ENCODE assay signal across 1 cellular context in the genomic region with DNA sequence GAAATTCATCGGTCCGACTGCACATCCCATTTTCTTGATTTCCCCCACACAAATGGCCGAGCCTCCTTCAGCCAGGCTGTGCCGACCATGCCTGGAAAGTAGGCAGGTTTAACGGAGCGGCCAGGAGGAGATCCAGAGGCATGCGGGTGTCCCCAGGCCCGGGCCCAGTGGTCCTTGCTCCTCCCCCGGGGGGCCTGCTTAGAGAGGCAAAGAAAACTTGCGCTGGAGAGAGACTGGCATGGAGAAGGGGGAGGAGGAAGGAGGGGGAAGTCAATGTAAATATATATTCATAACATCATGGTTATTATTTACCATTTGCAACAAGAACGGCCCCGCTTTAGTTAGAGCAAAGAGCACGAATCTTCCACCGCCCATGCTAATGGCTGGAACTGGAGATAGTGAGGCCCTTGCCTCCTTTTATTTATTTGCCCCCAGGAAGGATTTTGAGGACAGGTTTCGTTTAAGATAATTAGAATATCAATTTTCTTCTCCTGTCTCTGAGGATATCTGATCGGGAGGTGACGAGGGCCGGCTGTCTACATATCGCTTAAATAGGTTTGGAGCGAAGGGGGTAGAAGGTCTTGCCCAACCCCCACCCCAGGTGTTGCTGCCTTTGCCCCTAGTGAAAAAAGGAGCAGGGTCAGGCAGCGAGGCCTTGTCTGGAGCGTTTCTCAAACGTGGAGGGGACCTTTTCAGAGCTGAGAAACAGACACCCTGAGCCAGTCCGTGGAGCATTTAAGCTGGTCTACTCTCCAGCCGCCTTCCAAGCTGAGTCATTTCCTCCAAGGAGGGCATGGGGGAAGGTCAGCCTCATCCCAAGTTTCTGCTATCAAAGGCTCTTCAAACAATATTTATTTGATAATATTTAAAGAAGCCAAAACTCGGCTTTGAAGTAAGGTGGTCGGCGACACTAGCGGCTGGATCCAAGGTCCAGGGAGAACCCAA.
TF ChIP-seq lines count a peak whose summit lies in the region.

No MANE protein-coding gene starts in this region.

TF ChIP-seq in SK-N-SH, 30 proteins besides CTCF, POLR2A, EP300 and RAD21:
- TF ChIP-seq JUND (IDR thresholded peaks at IDR 0.05) (peak; percentile 13; the same call in 1 of the 2 replicates), RCOR1 (IDR thresholded peaks at IDR 0.05; ENCODE audit: low read length) (no peak), FOSL2 (IDR thresholded peaks at IDR 0.05; ENCODE audit: borderline replicate concordance, low read depth) (peak; percentile 34; the same call in 1 of the 2 replicates), POLR2AphosphoS5 (IDR thresholded peaks at IDR 0.05; ENCODE audit: low read depth, low read length) (no peak), USF2 (IDR thresholded peaks at IDR 0.05; ENCODE audit: borderline replicate concordance, low read depth, low read length) (no peak), RFX5 (IDR thresholded peaks at IDR 0.05; ENCODE audit: low read length) (no peak)
